ENCODE assay signal across 1 cellular context in the genomic region with DNA sequence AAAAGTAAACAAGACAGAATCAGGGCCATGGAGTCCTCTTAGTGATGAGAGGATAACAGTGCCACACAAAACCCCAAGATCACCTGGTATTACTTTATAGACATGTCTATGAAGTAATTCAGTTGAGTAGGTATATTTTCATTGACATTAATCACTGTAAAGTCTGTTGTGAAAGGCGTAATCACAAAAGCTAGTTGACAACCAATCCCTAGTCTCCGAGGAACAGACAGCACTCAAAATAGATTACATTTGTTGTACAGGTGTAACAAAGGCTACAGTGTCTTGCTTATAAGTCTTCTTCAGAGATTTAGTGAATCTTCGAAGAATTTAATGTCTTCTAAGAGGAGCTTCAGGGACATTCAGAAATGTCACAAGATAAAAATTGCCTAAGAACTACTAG.
TF ChIP-seq lines count a peak whose summit lies in the region.

No MANE protein-coding gene starts in this region.

TF ChIP-seq in neural cell, 6 proteins besides CTCF, POLR2A, EP300 and RAD21 (continued from another document):
- TF ChIP-seq, protein P1, sequence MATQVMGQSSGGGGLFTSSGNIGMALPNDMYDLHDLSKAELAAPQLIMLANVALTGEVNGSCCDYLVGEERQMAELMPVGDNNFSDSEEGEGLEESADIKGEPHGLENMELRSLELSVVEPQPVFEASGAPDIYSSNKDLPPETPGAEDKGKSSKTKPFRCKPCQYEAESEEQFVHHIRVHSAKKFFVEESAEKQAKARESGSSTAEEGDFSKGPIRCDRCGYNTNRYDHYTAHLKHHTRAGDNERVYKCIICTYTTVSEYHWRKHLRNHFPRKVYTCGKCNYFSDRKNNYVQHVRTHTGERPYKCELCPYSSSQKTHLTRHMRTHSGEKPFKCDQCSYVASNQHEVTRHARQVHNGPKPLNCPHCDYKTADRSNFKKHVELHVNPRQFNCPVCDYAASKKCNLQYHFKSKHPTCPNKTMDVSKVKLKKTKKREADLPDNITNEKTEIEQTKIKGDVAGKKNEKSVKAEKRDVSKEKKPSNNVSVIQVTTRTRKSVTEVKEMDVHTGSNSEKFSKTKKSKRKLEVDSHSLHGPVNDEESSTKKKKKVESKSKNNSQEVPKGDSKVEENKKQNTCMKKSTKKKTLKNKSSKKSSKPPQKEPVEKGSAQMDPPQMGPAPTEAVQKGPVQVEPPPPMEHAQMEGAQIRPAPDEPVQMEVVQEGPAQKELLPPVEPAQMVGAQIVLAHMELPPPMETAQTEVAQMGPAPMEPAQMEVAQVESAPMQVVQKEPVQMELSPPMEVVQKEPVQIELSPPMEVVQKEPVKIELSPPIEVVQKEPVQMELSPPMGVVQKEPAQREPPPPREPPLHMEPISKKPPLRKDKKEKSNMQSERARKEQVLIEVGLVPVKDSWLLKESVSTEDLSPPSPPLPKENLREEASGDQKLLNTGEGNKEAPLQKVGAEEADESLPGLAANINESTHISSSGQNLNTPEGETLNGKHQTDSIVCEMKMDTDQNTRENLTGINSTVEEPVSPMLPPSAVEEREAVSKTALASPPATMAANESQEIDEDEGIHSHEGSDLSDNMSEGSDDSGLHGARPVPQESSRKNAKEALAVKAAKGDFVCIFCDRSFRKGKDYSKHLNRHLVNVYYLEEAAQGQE (IDR thresholded peaks at IDR 0.05; ENCODE audit: borderline replicate concordance): no peak
- TF ChIP-seq EZH2 (IDR thresholded peaks at IDR 0.05; ENCODE audit: borderline replicate concordance, insufficient read depth, low read length, poor library complexity, severe bottlenecking) (no peak), SMC3 (conservative IDR thresholded peaks at IDR 0.05; ENCODE audit: poor library complexity) (no peak), TAF1 (IDR thresholded peaks at IDR 0.05; ENCODE audit: low read depth) (no peak), POLR2AphosphoS5 (IDR thresholded peaks at IDR 0.05) (peak; percentile 79)
